8 cellular contexts compared by ENCODE assay signal in the genomic region with DNA sequence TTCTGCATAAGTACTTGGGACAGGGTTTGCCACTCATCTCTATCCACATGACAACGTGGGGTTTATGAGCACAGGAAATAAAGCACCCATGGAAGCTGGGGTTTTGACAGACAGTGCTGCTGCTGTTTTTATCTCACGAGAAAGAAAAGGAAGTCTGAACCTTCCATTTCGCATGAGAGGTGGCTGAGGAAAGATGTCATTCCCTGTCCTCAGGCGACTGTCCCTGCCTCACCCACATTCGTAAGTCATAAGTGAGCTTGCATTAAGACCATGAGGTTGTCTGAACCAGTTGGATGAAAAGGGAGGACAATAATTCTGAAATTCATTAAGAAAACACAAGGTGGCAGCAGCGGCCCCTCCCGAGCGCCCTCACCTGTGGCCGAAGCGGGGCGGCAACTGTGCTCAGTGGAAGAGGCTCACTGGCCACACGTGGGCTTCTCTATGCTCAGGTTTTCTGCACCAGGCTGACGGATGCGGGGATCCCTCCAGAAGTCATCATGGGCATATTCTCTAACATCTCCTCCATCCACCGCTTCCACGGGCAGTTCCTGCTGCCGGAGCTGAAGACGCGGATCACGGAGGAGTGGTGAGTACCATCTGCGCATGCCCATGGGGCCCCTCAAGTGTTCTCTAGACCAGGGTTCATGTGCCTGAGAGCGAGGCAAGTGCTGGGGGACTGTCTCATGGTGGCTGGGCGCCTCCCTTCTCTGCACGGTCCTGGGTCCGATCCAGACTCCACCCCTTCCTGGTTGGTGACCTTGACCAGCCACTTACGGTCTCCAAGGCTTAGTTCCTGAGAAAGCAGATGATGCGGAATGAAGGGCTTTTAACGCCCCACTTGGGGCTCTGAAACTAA. TPM values are rescaled to one million over a fixed set of nuclear protein-coding genes. Genes with fewer than 3 reads are reported as not detected.
DNase-seq lines count a peak whose midpoint lies in the region; ATAC-seq lines count a peak whose summit lies in the region.

No MANE protein-coding gene starts in this region.

- H3K4me3 ChIP-seq in effector memory CD4-positive, alpha-beta T cell (ENCODE audit: insufficient read depth, low read depth, low read length, poor library complexity, severe bottlenecking): no peak overlapping the region

- peaks cover 26% of the 10 kb centered on the region for H3K4me1 Mint-ChIP-seq in stimulated activated memory B cell treated with anti-CD40 and anti-IgM and Interleukin-4, amounts not matched to agents 10 μg/mL and 1 μg/mL and 100 μg/mL, for 72 hours

- peaks cover 55% of the 10 kb centered on the region for H3K36me3 ChIP-seq in effector memory CD4-positive, alpha-beta T cell (ENCODE audit: control insufficient read depth, insufficient read depth, low read length)

- peaks cover 37% of the 10 kb centered on the region for H3K4me1 ChIP-seq in effector memory CD4-positive, alpha-beta T cell (ENCODE audit: control insufficient read depth, insufficient read depth, low read length, poor library complexity, severe bottlenecking)

- DNase-seq in Ammon's horn (ENCODE audit: low spot score): peak; percentile 40
- peak; percentile 45 for DNase-seq in GM19240 (ENCODE audit: insufficient read length, low spot score)
- peak; percentile 86 for DNase-seq in NCI-H510A treated with DMSO at 0.1 percent for 48 hours (lab: John Stamatoyannopoulos, UW)
- peak; percentile 71 to 77 for DNase-seq in activated CD4-positive, alpha-beta T cell treated with anti-CD3 and anti-CD28 coated beads, Interleukin-2, amount 50 U/mL, for 48 hours
- peak; percentile 31 to 53 (median 41) for DNase-seq in effector memory CD4-positive, alpha-beta T cell
- peak; percentile 47 for DNase-seq in myocyte (ENCODE audit: low read depth)

- H3K27ac Mint-ChIP-seq in stimulated activated memory B cell treated with anti-CD40 and anti-IgM and Interleukin-4, amounts not matched to agents 10 μg/mL and 1 μg/mL and 100 μg/mL, for 72 hours: no peak overlapping the region

- H3K4me3 Mint-ChIP-seq in stimulated activated memory B cell treated with anti-CD40 and anti-IgM and Interleukin-4, amounts not matched to agents 10 μg/mL and 1 μg/mL and 100 μg/mL, for 72 hours: no peak overlapping the region

- no peaks in the 10 kb centered on the region for H3K9me3 ChIP-seq in effector memory CD4-positive, alpha-beta T cell (ENCODE audit: control insufficient read depth, low read length)

- H3K27me3 ChIP-seq in effector memory CD4-positive, alpha-beta T cell (replicated peaks; ENCODE audit: control insufficient read depth, insufficient read depth, low read length, poor library complexity, severe bottlenecking): no peaks in the 10 kb centered on the region

- peak overlapping the region; percentile 47 for H3K27ac ChIP-seq in effector memory CD4-positive, alpha-beta T cell (ENCODE audit: insufficient read depth, low read length, poor library complexity, severe bottlenecking)

- H3K36me3 Mint-ChIP-seq in stimulated activated memory B cell treated with anti-CD40 and anti-IgM and Interleukin-4, amounts not matched to agents 10 μg/mL and 1 μg/mL and 100 μg/mL, for 72 hours: peaks cover 54% of the 10 kb centered on the region

- H3K9me3 Mint-ChIP-seq in stimulated activated memory B cell treated with anti-CD40 and anti-IgM and Interleukin-4, amounts not matched to agents 10 μg/mL and 1 μg/mL and 100 μg/mL, for 72 hours: no peaks in the 10 kb centered on the region

- ATAC-seq in stimulated activated memory B cell treated with anti-CD40 and anti-IgM and Interleukin-4, amounts not matched to agents 10 μg/mL and 1 μg/mL and 100 μg/mL, for 72 hours: peak; percentile 81
- ATAC-seq in HG03521 (IDR thresholded peaks at IDR 0.05; ENCODE audit: unreplicated experiment): no peak

- H3K27me3 Mint-ChIP-seq in stimulated activated memory B cell treated with anti-CD40 and anti-IgM and Interleukin-4, amounts not matched to agents 10 μg/mL and 1 μg/mL and 100 μg/mL, for 72 hours: no peaks in the 10 kb centered on the region

RNA-seq across cellular contexts. Expression of a gene that starts 54.7 kb away (rescaled TPM):
- total RNA-seq in myocyte: not detected in 2 replicates
- not detected for polyA plus RNA-seq in myocyte (2012)

RNA-seq across cellular contexts. Expression of a gene that starts 56.5 kb away (rescaled TPM):
- 0.86 and 0.88 TPM in 2 replicates for total RNA-seq in myocyte
- polyA plus RNA-seq in myocyte (2012): 0.13 TPM
